ENCODE assay signal across 17 cellular contexts in the genomic region with DNA sequence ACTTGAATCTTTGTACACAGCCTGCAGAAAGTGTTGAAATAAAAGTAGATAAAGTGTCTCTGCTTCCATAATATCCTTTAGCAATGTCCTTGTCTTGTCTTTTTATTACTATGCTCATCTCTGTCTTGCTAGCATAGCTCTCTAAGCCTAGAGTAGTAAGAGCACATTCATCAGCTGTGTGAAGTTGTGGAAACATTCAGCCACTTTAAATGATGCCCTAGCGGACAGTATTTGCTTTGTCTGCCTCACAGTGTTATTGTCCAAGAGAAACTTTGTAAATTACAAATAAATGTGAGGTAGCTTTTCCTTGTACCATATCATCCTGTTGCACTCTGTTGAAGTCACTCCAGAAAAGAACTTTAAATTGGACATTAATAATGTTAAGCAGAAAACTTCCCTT.
"Had no signal": no experiment of that assay in that cellular context is flagged by ENCODE, and none has a peak within 500 bp of the region (broad histone marks: within the 10 kb centered on the region; RNA-seq: fewer than 3 reads in every experiment).

No MANE protein-coding gene starts in this region.

- H3K4me2 ChIP-seq: hepatocyte had no signal

- DNase-seq: activated CD4-positive, alpha-beta T cell treated with anti-CD3 and anti-CD28 coated beads, Interleukin-2, amount 50 U/mL, for 1 hour; activated naive CD4-positive, alpha-beta T cell; anterior cingulate cortex; erythroblast; islet precursor cell; stimulated activated CD4-positive, alpha-beta T cell treated with anti-CD3 and anti-CD28 coated beads, Interleukin-15, amount 100 ng/mL, for 24 hours; stimulated activated CD4-positive, alpha-beta T cell treated with anti-CD3 and anti-CD28 coated beads, Interleukin-4, amount 100 ng/mL, for 1 hour; stimulated activated naive B cell treated with anti-CD40 and anti-IgM and Interleukin-4, amounts not matched to agents 10 μg/mL and 1 μg/mL and 100 μg/mL, for 72 hours; substantia nigra had no signal

- H3K36me3 Mint-ChIP-seq: stimulated activated naive B cell treated with anti-CD40 and anti-IgM and Interleukin-4, amounts not matched to agents 10 μg/mL and 1 μg/mL and 100 μg/mL, for 72 hours had no signal

- H3K9me3 Mint-ChIP-seq: stimulated activated naive B cell treated with anti-CD40 and anti-IgM and Interleukin-4, amounts not matched to agents 10 μg/mL and 1 μg/mL and 100 μg/mL, for 72 hours had no signal

- H3K9me3 ChIP-seq: neutrophil, right atrium auricular region, tibial nerve, vagina had no signal

- H3K27ac Mint-ChIP-seq: stimulated activated naive B cell treated with anti-CD40 and anti-IgM and Interleukin-4, amounts not matched to agents 10 μg/mL and 1 μg/mL and 100 μg/mL, for 72 hours had no signal

- H3K4me3 Mint-ChIP-seq: stimulated activated naive B cell treated with anti-CD40 and anti-IgM and Interleukin-4, amounts not matched to agents 10 μg/mL and 1 μg/mL and 100 μg/mL, for 72 hours had no signal

- H3K79me2 ChIP-seq: hepatocyte had no signal

- H3K27ac ChIP-seq: hepatocyte, neutrophil, right atrium auricular region, skin epidermis, tibial nerve, vagina had no signal

- H3K4me1 ChIP-seq: right atrium auricular region, tibial nerve, vagina had no signal

- H3K4me3 ChIP-seq: hepatocyte, lung, right atrium auricular region, skin epidermis, tibial nerve, vagina had no signal

- H3K36me3 ChIP-seq: neutrophil, right atrium auricular region, tibial nerve, vagina had no signal

- H3K4me1 Mint-ChIP-seq: stimulated activated naive B cell treated with anti-CD40 and anti-IgM and Interleukin-4, amounts not matched to agents 10 μg/mL and 1 μg/mL and 100 μg/mL, for 72 hours had no signal

- ATAC-seq: activated CD4-positive, CD25-positive, alpha-beta regulatory T cell treated with anti-CD3 and anti-CD28 coated beads, Interleukin-2, amount 50 U/mL, for 24 hours; stimulated activated naive B cell treated with anti-CD40 and anti-IgM and Interleukin-4, amounts not matched to agents 10 μg/mL and 1 μg/mL and 100 μg/mL, for 72 hours had no signal

- H3K27me3 Mint-ChIP-seq: stimulated activated naive B cell treated with anti-CD40 and anti-IgM and Interleukin-4, amounts not matched to agents 10 μg/mL and 1 μg/mL and 100 μg/mL, for 72 hours had no signal

- H3K27me3 ChIP-seq: hepatocyte, neutrophil, right atrium auricular region, tibial nerve, vagina had no signal

- H2AFZ ChIP-seq: hepatocyte had no signal
